ENCODE assay signal across 7 cellular contexts in genomic region chr14:72476657-72477499, GRCh38.
DNase-seq lines count a peak whose midpoint lies in the region; ATAC-seq lines count a peak whose summit lies in the region.

No MANE protein-coding gene starts in this region.

- peaks cover 42% of the 10 kb centered on the region for H3K4me1 Mint-ChIP-seq in activated naive CD8-positive, alpha-beta T cell treated with anti-CD3 and anti-CD28 coated beads for 36 hours

- H3K36me3 Mint-ChIP-seq in activated naive CD8-positive, alpha-beta T cell treated with anti-CD3 and anti-CD28 coated beads for 36 hours, result no peaks in the 10 kb centered on the region

- peak overlapping the region; percentile 80 for H3K27ac Mint-ChIP-seq in activated naive CD8-positive, alpha-beta T cell treated with anti-CD3 and anti-CD28 coated beads for 36 hours

- intact Hi-C loops in left colon (cut with DNase I, micrococcal nuclease), result no loop called here

- DNase-seq in RPMI8226 (peak; percentile 90), left colon (peak; percentile 7 to 27), retina (no peak)
- peak; percentile 78 for DNase-seq in activated naive CD8-positive, alpha-beta T cell treated with anti-CD3 and anti-CD28 coated beads for 36 hours
- peak; percentile 60 to 70 for DNase-seq in stimulated activated CD8-positive, alpha-beta memory T cell treated with anti-CD3 and anti-CD28 coated beads, Interleukin-7, amount 100 ng/mL, for 4 hours (ENCODE audit: low read depth in 2 of 2)

- peaks cover 30% of the 10 kb centered on the region for H3K27me3 Mint-ChIP-seq in activated naive CD8-positive, alpha-beta T cell treated with anti-CD3 and anti-CD28 coated beads for 36 hours

- H3K9me3 Mint-ChIP-seq in activated naive CD8-positive, alpha-beta T cell treated with anti-CD3 and anti-CD28 coated beads for 36 hours, result no peaks in the 10 kb centered on the region

- ATAC-seq in GM18909 (IDR thresholded peaks at IDR 0.05; ENCODE audit: poor library complexity, unreplicated experiment) (peak; percentile 85), HG03025 (IDR thresholded peaks at IDR 0.05; ENCODE audit: low FRiP score, unreplicated experiment) (peak; percentile 88), left colon (peak; percentile 40)

- peak overlapping the region; percentile 38 for H3K4me3 Mint-ChIP-seq in activated naive CD8-positive, alpha-beta T cell treated with anti-CD3 and anti-CD28 coated beads for 36 hours
